3 cellular contexts compared by ENCODE assay signal in the genomic region with DNA sequence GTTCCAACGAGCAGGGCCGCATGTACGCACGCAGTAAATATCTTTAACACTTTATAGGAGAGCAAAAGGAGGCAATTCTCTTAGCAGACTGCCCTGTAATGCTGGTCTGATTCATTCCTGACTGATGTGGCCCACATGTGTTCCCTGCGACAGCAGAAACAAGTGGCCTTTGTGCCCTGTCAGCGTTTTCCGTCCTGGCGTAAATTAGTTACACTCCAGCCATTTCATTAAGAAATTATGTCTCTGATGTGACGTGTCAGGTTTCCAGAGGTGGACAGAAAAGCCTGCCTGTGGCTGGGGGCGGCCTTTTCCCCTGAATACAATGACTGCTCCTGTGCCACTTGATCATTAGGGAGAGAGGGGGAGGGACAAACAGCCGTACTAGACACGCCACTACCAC.
TF ChIP-seq lines count a peak whose summit lies in the region.

No MANE protein-coding gene starts in this region.

TF ChIP-seq in HepG2, 621 proteins besides CTCF, POLR2A, EP300 and RAD21:
- TF ChIP-seq, protein P1, sequence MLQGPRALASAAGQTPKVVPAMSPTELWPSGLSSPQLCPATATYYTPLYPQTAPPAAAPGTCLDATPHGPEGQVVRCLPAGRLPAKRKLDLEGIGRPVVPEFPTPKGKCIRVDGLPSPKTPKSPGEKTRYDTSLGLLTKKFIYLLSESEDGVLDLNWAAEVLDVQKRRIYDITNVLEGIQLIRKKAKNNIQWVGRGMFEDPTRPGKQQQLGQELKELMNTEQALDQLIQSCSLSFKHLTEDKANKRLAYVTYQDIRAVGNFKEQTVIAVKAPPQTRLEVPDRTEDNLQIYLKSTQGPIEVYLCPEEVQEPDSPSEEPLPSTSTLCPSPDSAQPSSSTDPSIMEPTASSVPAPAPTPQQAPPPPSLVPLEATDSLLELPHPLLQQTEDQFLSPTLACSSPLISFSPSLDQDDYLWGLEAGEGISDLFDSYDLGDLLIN (CRISPR knock-in tag; IDR thresholded peaks at IDR 0.05; ENCODE audit: borderline replicate concordance): no peak
- TF ChIP-seq PAWR (CRISPR knock-in tag; IDR thresholded peaks at IDR 0.05; ENCODE audit: borderline replicate concordance): no peak
- TF ChIP-seq ZNF768 (CRISPR knock-in tag; IDR thresholded peaks at IDR 0.05): no peak
- TF ChIP-seq ZNF891 (CRISPR knock-in tag; IDR thresholded peaks at IDR 0.05): no peak
- TF ChIP-seq MAFK (conservative IDR thresholded peaks at IDR 0.05 in 1 of 2, IDR thresholded peaks at IDR 0.05 in 1 of 2; ENCODE audit: low read length in 2 of 2): peak; percentile 96 to 98
- no peak for TF ChIP-seq SAP130 (CRISPR knock-in tag; IDR thresholded peaks at IDR 0.05; ENCODE audit: low read depth)
- TF ChIP-seq TBL1XR1 (IDR thresholded peaks at IDR 0.05; ENCODE audit: borderline replicate concordance, low read length, partially characterized antibody): no peak
- TF ChIP-seq PLSCR1 (CRISPR knock-in tag; IDR thresholded peaks at IDR 0.05; ENCODE audit: borderline replicate concordance): no peak
- TF ChIP-seq MAFF (IDR thresholded peaks at IDR 0.05; ENCODE audit: low read depth, low read length): peak; percentile 98
- TF ChIP-seq NCOA5 (CRISPR knock-in tag; IDR thresholded peaks at IDR 0.05): no peak
- no peak for TF ChIP-seq SKIL (CRISPR knock-in tag; IDR thresholded peaks at IDR 0.05; ENCODE audit: borderline replicate concordance)
- TF ChIP-seq ZNF567 (CRISPR knock-in tag; IDR thresholded peaks at IDR 0.05; ENCODE audit: borderline replicate concordance): no peak
- TF ChIP-seq ZSCAN12 (CRISPR knock-in tag; IDR thresholded peaks at IDR 0.05): no peak
- TF ChIP-seq, protein P2, sequence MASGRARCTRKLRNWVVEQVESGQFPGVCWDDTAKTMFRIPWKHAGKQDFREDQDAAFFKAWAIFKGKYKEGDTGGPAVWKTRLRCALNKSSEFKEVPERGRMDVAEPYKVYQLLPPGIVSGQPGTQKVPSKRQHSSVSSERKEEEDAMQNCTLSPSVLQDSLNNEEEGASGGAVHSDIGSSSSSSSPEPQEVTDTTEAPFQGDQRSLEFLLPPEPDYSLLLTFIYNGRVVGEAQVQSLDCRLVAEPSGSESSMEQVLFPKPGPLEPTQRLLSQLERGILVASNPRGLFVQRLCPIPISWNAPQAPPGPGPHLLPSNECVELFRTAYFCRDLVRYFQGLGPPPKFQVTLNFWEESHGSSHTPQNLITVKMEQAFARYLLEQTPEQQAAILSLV (CRISPR knock-in tag; IDR thresholded peaks at IDR 0.05; ENCODE audit: borderline replicate concordance): no peak

TF ChIP-seq in H1, 55 proteins besides CTCF, POLR2A, EP300 and RAD21:
- no peak for TF ChIP-seq YY1 (IDR thresholded peaks at IDR 0.05; ENCODE audit: low read depth, low read length)
- TF ChIP-seq CTBP2 (IDR thresholded peaks at IDR 0.05; ENCODE audit: borderline replicate concordance, insufficient read depth, insufficient read length, low read length): no peak
- no peak for TF ChIP-seq NANOG (IDR thresholded peaks at IDR 0.05; ENCODE audit: insufficient read depth, low read depth, low read length, poor library complexity, severe bottlenecking)
- no peak for TF ChIP-seq KDM5A (IDR thresholded peaks at IDR 0.05; ENCODE audit: low read length)
- TF ChIP-seq FOSL1 (IDR thresholded peaks at IDR 0.05; ENCODE audit: insufficient read depth, low read depth, low read length): no peak
- TF ChIP-seq TCF12 (IDR thresholded peaks at IDR 0.05; ENCODE audit: low read depth, low read length): no peak
- peak; percentile 81 for TF ChIP-seq MAFK (IDR thresholded peaks at IDR 0.05; ENCODE audit: low read depth, low read length)
- no peak for TF ChIP-seq SP4 (IDR thresholded peaks at IDR 0.05; ENCODE audit: low read length)
- TF ChIP-seq TAF7 (optimal IDR thresholded peaks at IDR 0.05; ENCODE audit: borderline replicate concordance, low read depth, low read length): no peak

TF ChIP-seq in WTC11, 78 proteins besides CTCF, POLR2A, EP300 and RAD21:
- no peak for TF ChIP-seq ATF2 (CRISPR knock-in tag; IDR thresholded peaks at IDR 0.05; ENCODE audit: borderline replicate concordance, low read depth)
- TF ChIP-seq NR1H2 (CRISPR knock-in tag; IDR thresholded peaks at IDR 0.05): no peak
- no peak for TF ChIP-seq ZNF121 (CRISPR knock-in tag; IDR thresholded peaks at IDR 0.05)
- no peak for TF ChIP-seq GTF2I (CRISPR knock-in tag; conservative IDR thresholded peaks at IDR 0.05)
- no peak for TF ChIP-seq E2F1 (CRISPR knock-in tag; IDR thresholded peaks at IDR 0.05)
- TF ChIP-seq, protein P3, sequence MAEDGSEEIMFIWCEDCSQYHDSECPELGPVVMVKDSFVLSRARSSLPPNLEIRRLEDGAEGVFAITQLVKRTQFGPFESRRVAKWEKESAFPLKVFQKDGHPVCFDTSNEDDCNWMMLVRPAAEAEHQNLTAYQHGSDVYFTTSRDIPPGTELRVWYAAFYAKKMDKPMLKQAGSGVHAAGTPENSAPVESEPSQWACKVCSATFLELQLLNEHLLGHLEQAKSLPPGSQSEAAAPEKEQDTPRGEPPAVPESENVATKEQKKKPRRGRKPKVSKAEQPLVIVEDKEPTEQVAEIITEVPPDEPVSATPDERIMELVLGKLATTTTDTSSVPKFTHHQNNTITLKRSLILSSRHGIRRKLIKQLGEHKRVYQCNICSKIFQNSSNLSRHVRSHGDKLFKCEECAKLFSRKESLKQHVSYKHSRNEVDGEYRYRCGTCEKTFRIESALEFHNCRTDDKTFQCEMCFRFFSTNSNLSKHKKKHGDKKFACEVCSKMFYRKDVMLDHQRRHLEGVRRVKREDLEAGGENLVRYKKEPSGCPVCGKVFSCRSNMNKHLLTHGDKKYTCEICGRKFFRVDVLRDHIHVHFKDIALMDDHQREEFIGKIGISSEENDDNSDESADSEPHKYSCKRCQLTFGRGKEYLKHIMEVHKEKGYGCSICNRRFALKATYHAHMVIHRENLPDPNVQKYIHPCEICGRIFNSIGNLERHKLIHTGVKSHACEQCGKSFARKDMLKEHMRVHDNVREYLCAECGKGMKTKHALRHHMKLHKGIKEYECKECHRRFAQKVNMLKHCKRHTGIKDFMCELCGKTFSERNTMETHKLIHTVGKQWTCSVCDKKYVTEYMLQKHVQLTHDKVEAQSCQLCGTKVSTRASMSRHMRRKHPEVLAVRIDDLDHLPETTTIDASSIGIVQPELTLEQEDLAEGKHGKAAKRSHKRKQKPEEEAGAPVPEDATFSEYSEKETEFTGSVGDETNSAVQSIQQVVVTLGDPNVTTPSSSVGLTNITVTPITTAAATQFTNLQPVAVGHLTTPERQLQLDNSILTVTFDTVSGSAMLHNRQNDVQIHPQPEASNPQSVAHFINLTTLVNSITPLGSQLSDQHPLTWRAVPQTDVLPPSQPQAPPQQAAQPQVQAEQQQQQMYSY (CRISPR knock-in tag; IDR thresholded peaks at IDR 0.05): no peak
- TF ChIP-seq NFYB (CRISPR knock-in tag; conservative IDR thresholded peaks at IDR 0.05; ENCODE audit: low read depth): no peak
- no peak for TF ChIP-seq PRRX2 (CRISPR knock-in tag; IDR thresholded peaks at IDR 0.05)
- TF ChIP-seq, protein P4, sequence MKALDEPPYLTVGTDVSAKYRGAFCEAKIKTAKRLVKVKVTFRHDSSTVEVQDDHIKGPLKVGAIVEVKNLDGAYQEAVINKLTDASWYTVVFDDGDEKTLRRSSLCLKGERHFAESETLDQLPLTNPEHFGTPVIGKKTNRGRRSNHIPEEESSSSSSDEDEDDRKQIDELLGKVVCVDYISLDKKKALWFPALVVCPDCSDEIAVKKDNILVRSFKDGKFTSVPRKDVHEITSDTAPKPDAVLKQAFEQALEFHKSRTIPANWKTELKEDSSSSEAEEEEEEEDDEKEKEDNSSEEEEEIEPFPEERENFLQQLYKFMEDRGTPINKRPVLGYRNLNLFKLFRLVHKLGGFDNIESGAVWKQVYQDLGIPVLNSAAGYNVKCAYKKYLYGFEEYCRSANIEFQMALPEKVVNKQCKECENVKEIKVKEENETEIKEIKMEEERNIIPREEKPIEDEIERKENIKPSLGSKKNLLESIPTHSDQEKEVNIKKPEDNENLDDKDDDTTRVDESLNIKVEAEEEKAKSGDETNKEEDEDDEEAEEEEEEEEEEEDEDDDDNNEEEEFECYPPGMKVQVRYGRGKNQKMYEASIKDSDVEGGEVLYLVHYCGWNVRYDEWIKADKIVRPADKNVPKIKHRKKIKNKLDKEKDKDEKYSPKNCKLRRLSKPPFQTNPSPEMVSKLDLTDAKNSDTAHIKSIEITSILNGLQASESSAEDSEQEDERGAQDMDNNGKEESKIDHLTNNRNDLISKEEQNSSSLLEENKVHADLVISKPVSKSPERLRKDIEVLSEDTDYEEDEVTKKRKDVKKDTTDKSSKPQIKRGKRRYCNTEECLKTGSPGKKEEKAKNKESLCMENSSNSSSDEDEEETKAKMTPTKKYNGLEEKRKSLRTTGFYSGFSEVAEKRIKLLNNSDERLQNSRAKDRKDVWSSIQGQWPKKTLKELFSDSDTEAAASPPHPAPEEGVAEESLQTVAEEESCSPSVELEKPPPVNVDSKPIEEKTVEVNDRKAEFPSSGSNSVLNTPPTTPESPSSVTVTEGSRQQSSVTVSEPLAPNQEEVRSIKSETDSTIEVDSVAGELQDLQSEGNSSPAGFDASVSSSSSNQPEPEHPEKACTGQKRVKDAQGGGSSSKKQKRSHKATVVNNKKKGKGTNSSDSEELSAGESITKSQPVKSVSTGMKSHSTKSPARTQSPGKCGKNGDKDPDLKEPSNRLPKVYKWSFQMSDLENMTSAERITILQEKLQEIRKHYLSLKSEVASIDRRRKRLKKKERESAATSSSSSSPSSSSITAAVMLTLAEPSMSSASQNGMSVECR (CRISPR knock-in tag; IDR thresholded peaks at IDR 0.05; ENCODE audit: borderline replicate concordance): no peak
- TF ChIP-seq, protein P5, sequence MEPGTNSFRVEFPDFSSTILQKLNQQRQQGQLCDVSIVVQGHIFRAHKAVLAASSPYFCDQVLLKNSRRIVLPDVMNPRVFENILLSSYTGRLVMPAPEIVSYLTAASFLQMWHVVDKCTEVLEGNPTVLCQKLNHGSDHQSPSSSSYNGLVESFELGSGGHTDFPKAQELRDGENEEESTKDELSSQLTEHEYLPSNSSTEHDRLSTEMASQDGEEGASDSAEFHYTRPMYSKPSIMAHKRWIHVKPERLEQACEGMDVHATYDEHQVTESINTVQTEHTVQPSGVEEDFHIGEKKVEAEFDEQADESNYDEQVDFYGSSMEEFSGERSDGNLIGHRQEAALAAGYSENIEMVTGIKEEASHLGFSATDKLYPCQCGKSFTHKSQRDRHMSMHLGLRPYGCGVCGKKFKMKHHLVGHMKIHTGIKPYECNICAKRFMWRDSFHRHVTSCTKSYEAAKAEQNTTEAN (CRISPR knock-in tag; IDR thresholded peaks at IDR 0.05): no peak
- TF ChIP-seq E2F5 (CRISPR knock-in tag; IDR thresholded peaks at IDR 0.05): no peak
- no peak for TF ChIP-seq ZNF317 (CRISPR knock-in tag; IDR thresholded peaks at IDR 0.05; ENCODE audit: borderline replicate concordance, low read depth)
- TF ChIP-seq RORB (CRISPR knock-in tag; IDR thresholded peaks at IDR 0.05): no peak
- no peak for TF ChIP-seq SOX15 (CRISPR knock-in tag; IDR thresholded peaks at IDR 0.05)
- no peak for TF ChIP-seq KAT7 (CRISPR knock-in tag; IDR thresholded peaks at IDR 0.05; ENCODE audit: borderline replicate concordance)
- no peak for TF ChIP-seq ZNF671 (CRISPR knock-in tag; IDR thresholded peaks at IDR 0.05)
- no peak for TF ChIP-seq MXD4 (CRISPR knock-in tag; IDR thresholded peaks at IDR 0.05; ENCODE audit: borderline replicate concordance)
